Comparison of ENCODE assay signal across 18 cellular contexts in genomic region chr16:12386076-12386641, GRCh38.
"Had no signal": no experiment of that assay in that cellular context is flagged by ENCODE, and none has a peak within 500 bp of the region (broad histone marks: within the 10 kb centered on the region; RNA-seq: fewer than 3 reads in every experiment).

No MANE protein-coding gene starts in this region.

- H3K4me1 ChIP-seq: colonic mucosa, sigmoid colon, spleen, tibial artery had no signal

- H3K27ac ChIP-seq: colonic mucosa, sigmoid colon, spleen, tibial artery had no signal

- H3K4me1 Mint-ChIP-seq: activated CD4-positive, alpha-beta memory T cell treated with anti-CD3 and anti-CD28 coated beads, Interleukin-2, amount 10 ng/mL, durations not matched to agents 7 days and 5 days; activated CD8-positive, alpha-beta memory T cell treated with anti-CD3 and anti-CD28 coated beads, Interleukin-2, amount 10 ng/mL, durations not matched to agents 7 days and 5 days; activated naive CD8-positive, alpha-beta T cell treated with anti-CD3 and anti-CD28 coated beads, Interleukin-2, amount 10 ng/mL, durations not matched to agents 7 days and 5 days; activated T-helper 17 cell treated with anti-CD3 and anti-CD28 coated beads, Interleukin-2, amount 50 U/mL, for 72 hours had no signal

- H3K4me3 ChIP-seq: colonic mucosa, sigmoid colon, spleen, tibial artery had no signal

- H3K4me3 Mint-ChIP-seq: activated CD4-positive, alpha-beta memory T cell treated with anti-CD3 and anti-CD28 coated beads, Interleukin-2, amount 10 ng/mL, durations not matched to agents 7 days and 5 days; activated CD8-positive, alpha-beta memory T cell treated with anti-CD3 and anti-CD28 coated beads, Interleukin-2, amount 10 ng/mL, durations not matched to agents 7 days and 5 days; activated naive CD8-positive, alpha-beta T cell treated with anti-CD3 and anti-CD28 coated beads, Interleukin-2, amount 10 ng/mL, durations not matched to agents 7 days and 5 days; activated T-helper 17 cell treated with anti-CD3 and anti-CD28 coated beads, Interleukin-2, amount 50 U/mL, for 72 hours; brain; natural killer cell treated with Interleukin-12 subunit alpha and Interleukin-12 subunit beta and Interleukin-15 and Interleukin-18, amount 100 ng/mL, for 72 hours; stimulated activated memory B cell treated with anti-CD40 and anti-IgM and Interleukin-4, amounts not matched to agents 10 μg/mL and 1 μg/mL and 100 μg/mL, for 72 hours; T-helper 2 cell treated with Interferon-gamma antibody and Interleukin-4, amounts not matched to agents 5 μg/mL and 100 μg/mL, for 36 hours had no signal

- H3K27me3 ChIP-seq: colonic mucosa, sigmoid colon, spleen, tibial artery had no signal

- H3K36me3 ChIP-seq: colonic mucosa, sigmoid colon, tibial artery had no signal

- ATAC-seq: activated CD8-positive, alpha-beta memory T cell treated with anti-CD3 and anti-CD28 coated beads, Interleukin-2, amount 10 ng/mL, durations not matched to agents 7 days and 5 days; activated T-helper 17 cell treated with anti-CD3 and anti-CD28 coated beads, Interleukin-2, amount 50 U/mL, for 72 hours; stimulated activated memory B cell treated with anti-CD40 and anti-IgM and Interleukin-4, amounts not matched to agents 10 μg/mL and 1 μg/mL and 100 μg/mL, for 72 hours had no signal

- H3K9me3 ChIP-seq: colonic mucosa, sigmoid colon, spleen, tibial artery had no signal

- H3K9me3 Mint-ChIP-seq: activated CD4-positive, alpha-beta memory T cell treated with anti-CD3 and anti-CD28 coated beads, Interleukin-2, amount 10 ng/mL, durations not matched to agents 7 days and 5 days; activated T-helper 17 cell treated with anti-CD3 and anti-CD28 coated beads, Interleukin-2, amount 50 U/mL, for 72 hours; natural killer cell treated with Interleukin-12 subunit alpha and Interleukin-12 subunit beta and Interleukin-15 and Interleukin-18, amount 100 ng/mL, for 72 hours; stimulated activated memory B cell treated with anti-CD40 and anti-IgM and Interleukin-4, amounts not matched to agents 10 μg/mL and 1 μg/mL and 100 μg/mL, for 72 hours; T-helper 2 cell treated with Interferon-gamma antibody and Interleukin-4, amounts not matched to agents 5 μg/mL and 100 μg/mL, for 36 hours had no signal

- H3K27me3 Mint-ChIP-seq: activated CD4-positive, alpha-beta memory T cell treated with anti-CD3 and anti-CD28 coated beads, Interleukin-2, amount 10 ng/mL, durations not matched to agents 7 days and 5 days; activated CD8-positive, alpha-beta memory T cell treated with anti-CD3 and anti-CD28 coated beads, Interleukin-2, amount 10 ng/mL, durations not matched to agents 7 days and 5 days; activated naive CD8-positive, alpha-beta T cell treated with anti-CD3 and anti-CD28 coated beads, Interleukin-2, amount 10 ng/mL, durations not matched to agents 7 days and 5 days; activated T-helper 17 cell treated with anti-CD3 and anti-CD28 coated beads, Interleukin-2, amount 50 U/mL, for 72 hours; brain; natural killer cell treated with Interleukin-12 subunit alpha and Interleukin-12 subunit beta and Interleukin-15 and Interleukin-18, amount 100 ng/mL, for 72 hours; stimulated activated memory B cell treated with anti-CD40 and anti-IgM and Interleukin-4, amounts not matched to agents 10 μg/mL and 1 μg/mL and 100 μg/mL, for 72 hours had no signal

- DNase-seq: activated CD4-positive, alpha-beta memory T cell treated with anti-CD3 and anti-CD28 coated beads, Interleukin-2, amount 10 ng/mL, durations not matched to agents 7 days and 5 days; activated CD4-positive, alpha-beta T cell treated with anti-CD3 and anti-CD28 coated beads for 48 hours; activated CD4-positive, CD25-positive, alpha-beta regulatory T cell; activated CD8-positive, alpha-beta memory T cell treated with anti-CD3 and anti-CD28 coated beads, Interleukin-2, amount 10 ng/mL, durations not matched to agents 7 days and 5 days; activated naive CD4-positive, alpha-beta T cell treated with Interleukin-2 at 50 U/mL for 16 hours; activated naive CD8-positive, alpha-beta T cell treated with anti-CD3 and anti-CD28 coated beads, Interleukin-2, amount 10 ng/mL, durations not matched to agents 7 days and 5 days; colonic mucosa; foreskin melanocyte; hypothalamus; sigmoid colon; spleen; stimulated activated CD4-positive, alpha-beta T cell treated with anti-CD3 and anti-CD28 coated beads, Interleukin-4, amount 100 ng/mL, for 4 hours; tibial artery had no signal

- H3K36me3 Mint-ChIP-seq: activated CD8-positive, alpha-beta memory T cell treated with anti-CD3 and anti-CD28 coated beads, Interleukin-2, amount 10 ng/mL, durations not matched to agents 7 days and 5 days; activated naive CD8-positive, alpha-beta T cell treated with anti-CD3 and anti-CD28 coated beads, Interleukin-2, amount 10 ng/mL, durations not matched to agents 7 days and 5 days; brain; natural killer cell treated with Interleukin-12 subunit alpha and Interleukin-12 subunit beta and Interleukin-15 and Interleukin-18, amount 100 ng/mL, for 72 hours had no signal

- H3K27ac Mint-ChIP-seq: activated CD4-positive, alpha-beta memory T cell treated with anti-CD3 and anti-CD28 coated beads, Interleukin-2, amount 10 ng/mL, durations not matched to agents 7 days and 5 days; activated CD8-positive, alpha-beta memory T cell treated with anti-CD3 and anti-CD28 coated beads, Interleukin-2, amount 10 ng/mL, durations not matched to agents 7 days and 5 days; activated naive CD8-positive, alpha-beta T cell treated with anti-CD3 and anti-CD28 coated beads, Interleukin-2, amount 10 ng/mL, durations not matched to agents 7 days and 5 days; activated T-helper 17 cell treated with anti-CD3 and anti-CD28 coated beads, Interleukin-2, amount 50 U/mL, for 72 hours; natural killer cell treated with Interleukin-12 subunit alpha and Interleukin-12 subunit beta and Interleukin-15 and Interleukin-18, amount 100 ng/mL, for 72 hours; stimulated activated memory B cell treated with anti-CD40 and anti-IgM and Interleukin-4, amounts not matched to agents 10 μg/mL and 1 μg/mL and 100 μg/mL, for 72 hours; T-helper 2 cell treated with Interferon-gamma antibody and Interleukin-4, amounts not matched to agents 5 μg/mL and 100 μg/mL, for 36 hours had no signal
